Comparison of ENCODE assay signal across 9 cellular contexts in genomic region chr5:34957857-34958690, GRCh38. TPM values are rescaled to one million over a fixed set of nuclear protein-coding genes. Genes with fewer than 3 reads are reported as not detected.
DNase-seq lines count a peak whose midpoint lies in the region.
"Had no signal": no experiment of that assay in that cellular context is flagged by ENCODE, and none has a peak within 500 bp of the region (broad histone marks: within the 10 kb centered on the region; RNA-seq: fewer than 3 reads in every experiment).

No MANE protein-coding gene starts in this region.

- H3K4me2 ChIP-seq in GM23248 (ENCODE audit: unreplicated experiment): no peak overlapping the region
- H3K4me2 ChIP-seq: BLaER1 treated with 17β-estradiol and CSF1 and Interleukin-3, amounts not matched to agents 10 nM and 100 nM had no signal

- peak overlapping the region; percentile 31 for H3K27ac ChIP-seq in GM23248
- H3K27ac ChIP-seq: BLaER1 treated with 17β-estradiol and CSF1 and Interleukin-3, amounts not matched to agents 10 nM and 100 nM had no signal

- no peaks in the 10 kb centered on the region for H4K20me1 ChIP-seq in GM23248 (ENCODE audit: insufficient read depth)
- H4K20me1 ChIP-seq: BLaER1 treated with 17β-estradiol and CSF1 and Interleukin-3, amounts not matched to agents 10 nM and 100 nM had no signal

- peaks cover 30% of the 10 kb centered on the region for H3F3A ChIP-seq in GM23248 (ENCODE audit: insufficient read depth)

- H3K4me1 ChIP-seq in GM23248 (ENCODE audit: insufficient read depth): peaks cover 21% of the 10 kb centered on the region
- H3K4me1 ChIP-seq: BLaER1 treated with 17β-estradiol and CSF1 and Interleukin-3, amounts not matched to agents 10 nM and 100 nM had no signal

- no peak overlapping the region for H2AFZ ChIP-seq in GM23248

- 32 to 39% methylated on average over 5 of the region's 5 CpGs for WGBS in GM23248 (ENCODE audit: low coverage in 1 of 2, low lambda C conversion rate in 2 of 2, missing lambda C conversion rate in 2 of 2), 2 experiments

- in situ Hi-C loops in GM23248 (cut with MboI): no loop called here

- H3K36me3 ChIP-seq in GM23248 (ENCODE audit: low read depth): peaks cover 23% of the 10 kb centered on the region

- peak; percentile 9 for DNase-seq in DMS153 treated with DMSO at 0.1 percent for 48 hours (lab: John Stamatoyannopoulos, UW; ENCODE audit: unreplicated experiment)
- DNase-seq in DMS153 (lab: John Stamatoyannopoulos, UW): no peak
- DNase-seq in GM23248: peak; percentile 68
- peak; percentile 28 to 53 for DNase-seq in NCI-H446 (lab: John Stamatoyannopoulos, UW)
- DNase-seq in central memory CD4-positive, alpha-beta T cell: peak; percentile 2
- DNase-seq in medulla oblongata (ENCODE audit: extremely low spot score): peak; percentile 30
- DNase-seq in ureter (ENCODE audit: low spot score): no peak
- DNase-seq in KG1 (lab: John Stamatoyannopoulos, UW): no peak

- H3K4me3 ChIP-seq in GM23248: no peak overlapping the region
- H3K4me3 ChIP-seq: BLaER1 treated with 17β-estradiol and CSF1 and Interleukin-3, amounts not matched to agents 10 nM and 100 nM had no signal

- no peaks in the 10 kb centered on the region for H3K79me2 ChIP-seq in GM23248 (ENCODE audit: insufficient read depth)

- no peaks in the 10 kb centered on the region for H3K9me2 ChIP-seq in GM23248 (ENCODE audit: insufficient read depth)

- no peaks in the 10 kb centered on the region for H3K9me3 ChIP-seq in GM23248 (ENCODE audit: low read depth)
- H3K9me3 ChIP-seq: BLaER1 treated with 17β-estradiol and CSF1 and Interleukin-3, amounts not matched to agents 10 nM and 100 nM had no signal

- H3K27me3 ChIP-seq in GM23248 (replicated peaks; ENCODE audit: insufficient read depth): no peaks in the 10 kb centered on the region
- H3K27me3 ChIP-seq: BLaER1 treated with 17β-estradiol and CSF1 and Interleukin-3, amounts not matched to agents 10 nM and 100 nM had no signal

- peak overlapping the region; percentile 4; the same call in 1 of the 2 replicates for H3K9ac ChIP-seq in GM23248
- H3K9ac ChIP-seq: BLaER1 treated with 17β-estradiol and CSF1 and Interleukin-3, amounts not matched to agents 10 nM and 100 nM had no signal

RNA-seq across cellular contexts. Expression of gene DNAJC21, which starts 28.7 kb away (rescaled TPM):
- 26.2 and 30.4 TPM in 2 replicates for total RNA-seq in GM23248 (2014; rRNA removed; shearing (Covaris generic))
- polyA plus RNA-seq in GM23248 (2016; fragmentation: Nextera tagmentation; extraction: Ambion mirVana): 15.3 and 15.5 TPM in 2 replicates
- 45.3 TPM for total RNA-seq in ureter

RNA-seq across cellular contexts. Expression of gene BRIX1, which starts 42.6 kb away (rescaled TPM):
- 22.5 and 39.7 TPM in 2 replicates for total RNA-seq in GM23248 (2014; rRNA removed; shearing (Covaris generic))
- polyA plus RNA-seq in GM23248 (2016; fragmentation: Nextera tagmentation; extraction: Ambion mirVana): 45.8 and 49.6 TPM in 2 replicates
- total RNA-seq in ureter: 42.1 TPM

RNA-seq across cellular contexts. Expression of gene RAD1, which starts 42.8 kb away (rescaled TPM):
- total RNA-seq in GM23248 (2014; rRNA removed; shearing (Covaris generic)): 26.3 and 42.9 TPM in 2 replicates
- polyA plus RNA-seq in GM23248 (2016; fragmentation: Nextera tagmentation; extraction: Ambion mirVana): 53.6 and 56.4 TPM in 2 replicates
- total RNA-seq in ureter: 25.1 TPM

Comparison
In these comparisons a context has a peak if more than half of its experiments do, and no peak if none do; other contexts are left out.
1. DNase-seq: peak in DMS153 treated with DMSO at 0.1 percent for 48 hours (single experiment), GM23248 (single experiment), NCI-H446 (2 of 2), central memory CD4-positive, alpha-beta T cell (single experiment) and medulla oblongata (single experiment); none in DMS153 (single experiment), ureter (single experiment) and KG1 (single experiment).